Comparison of ENCODE assay signal across 1 cellular context in the genomic region with DNA sequence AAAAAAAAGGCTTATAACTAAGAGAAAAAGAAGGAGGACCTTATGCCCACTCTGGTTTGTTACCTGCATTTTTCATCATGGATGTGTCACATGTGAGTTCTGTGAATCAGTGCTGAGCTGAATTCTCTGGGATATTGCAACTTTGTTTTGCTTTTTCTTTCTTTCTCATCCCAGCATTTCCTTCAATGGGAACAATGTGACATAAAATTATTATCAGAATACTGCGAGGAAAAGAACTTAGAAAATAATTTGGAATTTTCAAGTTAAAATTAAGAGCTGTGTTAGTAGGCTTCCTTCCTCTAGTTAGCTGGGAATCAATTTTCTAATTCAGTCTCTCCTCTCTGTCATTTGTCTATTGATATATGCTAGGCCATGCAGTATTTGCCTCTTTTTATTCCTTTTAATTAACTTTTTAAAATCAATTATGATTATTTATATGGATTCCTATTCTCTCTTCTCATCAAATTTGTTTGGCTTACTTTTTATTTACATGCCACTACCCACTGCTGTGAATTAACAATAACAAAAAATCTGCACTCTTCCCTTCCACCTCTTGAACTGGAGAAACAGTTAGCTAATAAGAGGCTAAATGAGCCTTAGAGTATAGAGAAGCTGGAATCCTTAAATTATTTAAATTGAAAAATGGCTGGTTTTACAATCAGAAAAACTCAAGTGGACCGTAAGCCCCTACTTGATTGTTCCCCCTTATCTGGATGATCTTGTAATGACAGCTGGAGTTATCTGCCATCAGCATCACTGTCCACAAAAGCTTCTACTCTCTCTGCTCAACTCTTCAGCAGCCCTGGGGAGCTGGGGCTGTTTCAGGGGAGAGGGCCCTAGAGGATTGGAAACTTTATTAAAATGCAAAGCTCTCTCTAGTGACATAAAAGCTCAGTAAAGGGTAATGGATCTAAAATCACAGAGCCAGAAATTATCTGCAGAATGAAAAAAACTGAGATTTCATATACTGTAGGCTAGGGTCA.
TF ChIP-seq lines count a peak whose summit lies in the region.

No MANE protein-coding gene starts in this region.

TF ChIP-seq in GM23338, 12 proteins besides CTCF, POLR2A, EP300 and RAD21 (continued from another document):
- TF ChIP-seq, protein P1, sequence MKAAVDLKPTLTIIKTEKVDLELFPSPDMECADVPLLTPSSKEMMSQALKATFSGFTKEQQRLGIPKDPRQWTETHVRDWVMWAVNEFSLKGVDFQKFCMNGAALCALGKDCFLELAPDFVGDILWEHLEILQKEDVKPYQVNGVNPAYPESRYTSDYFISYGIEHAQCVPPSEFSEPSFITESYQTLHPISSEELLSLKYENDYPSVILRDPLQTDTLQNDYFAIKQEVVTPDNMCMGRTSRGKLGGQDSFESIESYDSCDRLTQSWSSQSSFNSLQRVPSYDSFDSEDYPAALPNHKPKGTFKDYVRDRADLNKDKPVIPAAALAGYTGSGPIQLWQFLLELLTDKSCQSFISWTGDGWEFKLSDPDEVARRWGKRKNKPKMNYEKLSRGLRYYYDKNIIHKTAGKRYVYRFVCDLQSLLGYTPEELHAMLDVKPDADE (IDR thresholded peaks at IDR 0.05) = no peak
